Comparison of ENCODE assay signal across 11 cellular contexts in genomic region chr1:247754311-247754710, GRCh38. TPM values are rescaled to one million over a fixed set of nuclear protein-coding genes. Genes with fewer than 3 reads are reported as not detected.
"Had no signal": no experiment of that assay in that cellular context is flagged by ENCODE, and none has a peak within 500 bp of the region (broad histone marks: within the 10 kb centered on the region; RNA-seq: fewer than 3 reads in every experiment).

No MANE protein-coding gene starts in this region.

RNA-seq across cellular contexts. Expression of gene OR1C1, which starts 6.0 kb away (rescaled TPM):
- total RNA-seq: OCI-LY7, PC-9, Peyer's patch, Right ventricle myocardium inferior, Right ventricle myocardium superior, RPMI7951, SJCRH30, SJSA1, SK-MEL-5, T-cell had no signal
- polyA plus RNA-seq: SK-N-SH had no signal

RNA-seq across cellular contexts. Expression of gene OR14A2, which starts 6.4 kb away (rescaled TPM):
- total RNA-seq: OCI-LY7, PC-9, Peyer's patch, Right ventricle myocardium inferior, Right ventricle myocardium superior, RPMI7951, SJCRH30, SJSA1, SK-MEL-5, T-cell had no signal
- polyA plus RNA-seq: SK-N-SH had no signal

RNA-seq across cellular contexts. Expression of gene OR14K1, which starts 15.9 kb away (rescaled TPM):
- total RNA-seq: OCI-LY7, PC-9, Peyer's patch, Right ventricle myocardium inferior, Right ventricle myocardium superior, RPMI7951, SJCRH30, SJSA1, SK-MEL-5, T-cell had no signal
- polyA plus RNA-seq: SK-N-SH had no signal

RNA-seq across cellular contexts. Expression of gene OR6F1, which starts 37.9 kb away (rescaled TPM):
- total RNA-seq: OCI-LY7, PC-9, Peyer's patch, Right ventricle myocardium inferior, Right ventricle myocardium superior, RPMI7951, SJCRH30, SJSA1, SK-MEL-5, T-cell had no signal
- polyA plus RNA-seq: SK-N-SH had no signal
